In the genomic region with DNA sequence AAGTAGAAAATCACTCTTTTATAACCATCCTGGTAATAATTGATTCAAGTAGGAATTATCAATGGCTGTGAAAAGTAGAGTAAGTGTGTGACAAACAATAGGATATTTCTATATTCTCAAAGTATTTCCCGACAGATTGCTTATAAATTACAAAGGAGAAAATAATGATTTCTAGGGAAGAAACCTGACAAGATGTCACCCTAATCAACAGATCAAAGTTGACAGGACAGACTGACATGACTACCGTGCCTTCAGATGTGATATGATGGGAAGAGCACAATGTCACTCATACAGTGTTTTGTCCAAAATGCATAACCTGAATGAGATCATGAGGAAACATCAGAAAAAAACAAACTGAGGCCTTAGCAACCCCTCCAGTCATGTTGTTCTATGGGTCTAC, we compare ENCODE assay signal across 6 cellular contexts.
"Had no signal": no experiment of that assay in that cellular context is flagged by ENCODE, and none has a peak within 500 bp of the region (broad histone marks: within the 10 kb centered on the region; RNA-seq: fewer than 3 reads in every experiment).

No MANE protein-coding gene starts in this region.

- DNase-seq: H9, HCEC 1CT, KG1 had no signal

- H3K4me3 ChIP-seq: GM23338, K562 had no signal

- H3K4me2 ChIP-seq: GM23338 had no signal

- ATAC-seq: GM23338, HepG2, K562 had no signal

- H2AFZ ChIP-seq: GM23338 had no signal
